In genomic region chr6:3406928-3407809, GRCh38 we compare ENCODE assay signal across 1 cellular context.
TF ChIP-seq lines count a peak whose summit lies in the region.

No MANE protein-coding gene starts in this region.

TF ChIP-seq in HepG2, 621 proteins besides CTCF, POLR2A, EP300 and RAD21 (continued from another document):
- no peak for TF ChIP-seq ZBED4 (CRISPR knock-in tag; IDR thresholded peaks at IDR 0.05; ENCODE audit: borderline replicate concordance)
TF ChIP-seq in HepG2: peak in this region for 10.
